Comparison of ENCODE assay signal across 25 cellular contexts in the genomic region with DNA sequence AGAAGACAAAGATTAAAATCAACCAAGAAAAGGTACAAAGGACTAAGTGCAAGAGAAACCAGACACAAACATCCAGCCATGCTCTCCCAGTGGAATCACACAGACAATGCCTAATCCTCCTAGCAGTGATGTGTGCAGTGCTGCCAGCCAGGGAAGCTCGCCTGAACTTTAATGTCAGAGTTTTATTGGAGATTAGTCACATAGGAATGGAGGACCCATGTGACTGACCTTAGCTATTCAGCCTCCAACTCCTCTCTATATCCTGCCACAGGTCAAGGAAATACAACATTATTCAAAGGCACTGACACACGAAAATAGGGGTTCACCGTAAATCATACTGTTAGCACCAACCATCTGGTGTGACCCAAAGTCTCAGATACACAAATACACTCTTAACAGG.
A peak's percentile ranks its signal among the peaks of the same experiment; 100 is the strongest.
DNase-seq lines count a peak whose midpoint lies in the region; ATAC-seq and TF ChIP-seq lines count a peak whose summit lies in the region.
"Had no signal": no experiment of that assay in that cellular context is flagged by ENCODE, and none has a peak within 500 bp of the region (broad histone marks: within the 10 kb centered on the region; RNA-seq: fewer than 3 reads in every experiment).

No MANE protein-coding gene starts in this region.

- no peak overlapping the region for H3K4me3 Mint-ChIP-seq in nephron
- H3K4me3 Mint-ChIP-seq: stimulated activated naive CD8-positive, alpha-beta T cell treated with anti-CD3 and anti-CD28 coated beads, Interleukin-15, amount 100 ng/mL, for 72 hours had no signal

- TF ChIP-seq CTCF in nephron (IDR thresholded peaks at IDR 0.05; ENCODE audit: unreplicated experiment in 3 of 3) (no peak), tibial artery (IDR thresholded peaks at IDR 0.05) (no peak)

- ATAC-seq in HG02759 (IDR thresholded peaks at IDR 0.05; ENCODE audit: unreplicated experiment): no peak
- ATAC-seq: A549; HCT116; psoas muscle; stimulated activated naive CD8-positive, alpha-beta T cell treated with anti-CD3 and anti-CD28 coated beads, Interleukin-15, amount 100 ng/mL, for 72 hours; upper lobe of right lung had no signal

- in situ Hi-C loops in ACHN (cut with HindIII; ENCODE audit: low pct_ligation_motif_present, low pct_unique_long_range_greater_than_20kb, low sequenced_read_pairs): no loop called here

- H3K27ac ChIP-seq in epithelial cell of prostate (peak overlapping the region; percentile 79), tibial artery (no peak overlapping the region)
- H3K27ac ChIP-seq: A549; BLaER1 treated with 17β-estradiol and CSF1 and Interleukin-3, amounts not matched to agents 10 nM and 100 nM; cardiac muscle cell; psoas muscle; SJSA1; upper lobe of right lung had no signal

- intact Hi-C loops in tibial artery (cut with DNase I; ENCODE audit: low total_unique reads): no loop called here

- peaks cover 37% of the 10 kb centered on the region for H3K4me1 Mint-ChIP-seq in nephron
- H3K4me1 Mint-ChIP-seq: stimulated activated naive CD8-positive, alpha-beta T cell treated with anti-CD3 and anti-CD28 coated beads, Interleukin-15, amount 100 ng/mL, for 72 hours had no signal

- H3K4me3 ChIP-seq in tibial artery: no peak overlapping the region
- H3K4me3 ChIP-seq: A549; BLaER1 treated with 17β-estradiol and CSF1 and Interleukin-3, amounts not matched to agents 10 nM and 100 nM; cardiac muscle cell; psoas muscle; SJSA1; upper lobe of right lung had no signal

- no peaks in the 10 kb centered on the region for H3K27me3 ChIP-seq in tibial artery
- H3K27me3 ChIP-seq: BLaER1 treated with 17β-estradiol and CSF1 and Interleukin-3, amounts not matched to agents 10 nM and 100 nM; cardiac muscle cell; SJSA1; upper lobe of right lung had no signal

- H3K9me3 Mint-ChIP-seq in nephron: peaks cover 15% of the 10 kb centered on the region

- no peaks in the 10 kb centered on the region for H3K36me3 ChIP-seq in tibial artery
- H3K36me3 ChIP-seq: BLaER1 treated with 17β-estradiol and CSF1 and Interleukin-3, amounts not matched to agents 10 nM and 100 nM; cardiac muscle cell; SJSA1; upper lobe of right lung had no signal

- DNase-seq in ACHN (peak; percentile 14), NCI-H226 (peak; percentile 83), epithelial cell of prostate (ENCODE audit: low read depth, low spot score) (peak; percentile 55), cerebellar nuclear complex (lab: John Stamatoyannopoulos, UW) (no peak), globus pallidus (ENCODE audit: low spot score) (no peak), tibial artery (no peak)
- DNase-seq: activated CD4-positive, alpha-beta T cell treated with anti-CD3 and anti-CD28 coated beads, Interleukin-2, amount 50 U/mL, for 4 hours; activated gamma-delta T cell; dermis blood vessel endothelial cell; islet precursor cell; Karpas-422; NCI-H1417 treated with DMSO at 0.1 percent for 48 hours; NCI-H526; OCI-M1; psoas muscle; stimulated activated CD4-positive, alpha-beta T cell treated with anti-CD3 and anti-CD28 coated beads, Interleukin-4, amount 100 ng/mL, for 4 hours; stimulated activated naive CD8-positive, alpha-beta T cell treated with anti-CD3 and anti-CD28 coated beads, Interleukin-15, amount 100 ng/mL, for 72 hours; upper lobe of right lung had no signal

- H3K4me1 ChIP-seq in tibial artery: no peaks in the 10 kb centered on the region
- H3K4me1 ChIP-seq: A549; BLaER1 treated with 17β-estradiol and CSF1 and Interleukin-3, amounts not matched to agents 10 nM and 100 nM; psoas muscle; SJSA1; upper lobe of right lung had no signal

- peaks cover 0 to 5% (median 0%) of the 10 kb centered on the region in 3 donors for H3K9me3 ChIP-seq in tibial artery
- H3K9me3 ChIP-seq: A549; BLaER1 treated with 17β-estradiol and CSF1 and Interleukin-3, amounts not matched to agents 10 nM and 100 nM; psoas muscle; upper lobe of right lung had no signal

- H3K27me3 Mint-ChIP-seq in nephron (ENCODE audit: low read depth): no peaks in the 10 kb centered on the region
- H3K27me3 Mint-ChIP-seq: stimulated activated naive CD8-positive, alpha-beta T cell treated with anti-CD3 and anti-CD28 coated beads, Interleukin-15, amount 100 ng/mL, for 72 hours had no signal

- peak overlapping the region; percentile 29 to 60 (median 46) for H3K27ac Mint-ChIP-seq in nephron
- H3K27ac Mint-ChIP-seq: stimulated activated naive CD8-positive, alpha-beta T cell treated with anti-CD3 and anti-CD28 coated beads, Interleukin-15, amount 100 ng/mL, for 72 hours had no signal

- no peaks in the 10 kb centered on the region for H3K36me3 Mint-ChIP-seq in nephron (ENCODE audit: low read depth)

Comparison
In these comparisons a context has a peak if more than half of its experiments do, and no peak if none do; other contexts are left out.
1. DNase-seq: peak in ACHN (single experiment), NCI-H226 (single experiment) and epithelial cell of prostate (single experiment); none in cerebellar nuclear complex (0 of 2), globus pallidus (single experiment) and tibial artery (0 of 2).